In genomic region chr16:3143598-3144330, GRCh38 we compare ENCODE assay signal across 1 cellular context.
TF ChIP-seq lines count a peak whose summit lies in the region.

No MANE protein-coding gene starts in this region.

TF ChIP-seq in HepG2, 621 proteins besides CTCF, POLR2A, EP300 and RAD21 (continued from another document and continues in another):
- TF ChIP-seq ZNF407 (CRISPR knock-in tag; IDR thresholded peaks at IDR 0.05; ENCODE audit: not compliant biosample characterization) = peak; percentile 22
- TF ChIP-seq ZNF580 (CRISPR knock-in tag; IDR thresholded peaks at IDR 0.05; ENCODE audit: borderline replicate concordance, low read depth) = 0 out of 2 replicates have a peak, but pooled peaks have one; percentile 31
- TF ChIP-seq SOX6 (IDR thresholded peaks at IDR 0.05) = no peak
- peak; percentile 49 for TF ChIP-seq SOX6 (CRISPR knock-in tag; IDR thresholded peaks at IDR 0.05)
- TF ChIP-seq ZNF205 (CRISPR knock-in tag; IDR thresholded peaks at IDR 0.05) = no peak
- TF ChIP-seq THRA (CRISPR knock-in tag; IDR thresholded peaks at IDR 0.05; ENCODE audit: borderline replicate concordance) = 0 out of 2 replicates have a peak, but pooled peaks have one; percentile 19
- TF ChIP-seq HDAC1 (CRISPR knock-in tag; IDR thresholded peaks at IDR 0.05) = peak; percentile 54; the same call in 1 of the 2 replicates
- TF ChIP-seq TFDP2 (CRISPR knock-in tag; IDR thresholded peaks at IDR 0.05) = no peak
- TF ChIP-seq CREM (IDR thresholded peaks at IDR 0.05) = 0 out of 2 replicates have a peak, but pooled peaks have one; percentile 20
- TF ChIP-seq CREM (CRISPR knock-in tag; IDR thresholded peaks at IDR 0.05) = no peak
- no peak for TF ChIP-seq TCF12 (IDR thresholded peaks at IDR 0.05)
- no peak for TF ChIP-seq TCF12 (CRISPR knock-in tag; IDR thresholded peaks at IDR 0.05)
- TF ChIP-seq FOSL1 (CRISPR knock-in tag; IDR thresholded peaks at IDR 0.05; ENCODE audit: borderline replicate concordance) = no peak
- no peak for TF ChIP-seq ZNF562 (CRISPR knock-in tag; IDR thresholded peaks at IDR 0.05; ENCODE audit: borderline replicate concordance)
- TF ChIP-seq KAT8 (CRISPR knock-in tag; IDR thresholded peaks at IDR 0.05) = 0 out of 2 replicates have a peak, but pooled peaks have one; percentile 29
- no peak for TF ChIP-seq REXO4 (CRISPR knock-in tag; IDR thresholded peaks at IDR 0.05; ENCODE audit: borderline replicate concordance)
- no peak for TF ChIP-seq AFF4 (CRISPR knock-in tag; IDR thresholded peaks at IDR 0.05)
- peak in 1 of 2 experiments; percentile 68; a peak in 2 of 4 replicates for TF ChIP-seq HMGXB4 (CRISPR knock-in tag; IDR thresholded peaks at IDR 0.05; ENCODE audit: borderline replicate concordance in 1 of 2, low read depth in 1 of 2)
- TF ChIP-seq ZNF556 (CRISPR knock-in tag; IDR thresholded peaks at IDR 0.05; ENCODE audit: borderline replicate concordance) = 0 out of 2 replicates have a peak, but pooled peaks have one; percentile 22
- no peak for TF ChIP-seq CBX1 (IDR thresholded peaks at IDR 0.05; ENCODE audit: low read depth)
- no peak for TF ChIP-seq ZNF3 (CRISPR knock-in tag; IDR thresholded peaks at IDR 0.05)
- TF ChIP-seq CSRNP2 (CRISPR knock-in tag; conservative IDR thresholded peaks at IDR 0.05; ENCODE audit: low read depth) = no peak
- no peak for TF ChIP-seq TMF1 (CRISPR knock-in tag; IDR thresholded peaks at IDR 0.05; ENCODE audit: low read depth)
- TF ChIP-seq ZFAT (CRISPR knock-in tag; conservative IDR thresholded peaks at IDR 0.05) = no peak
- TF ChIP-seq PREB (CRISPR knock-in tag; IDR thresholded peaks at IDR 0.05) = no peak
- no peak for TF ChIP-seq RORA (CRISPR knock-in tag; IDR thresholded peaks at IDR 0.05)
- TF ChIP-seq RARA (CRISPR knock-in tag; IDR thresholded peaks at IDR 0.05) = 0 out of 2 replicates have a peak, but pooled peaks have one; percentile 14
- 0 out of 2 replicates have a peak, but pooled peaks have one; percentile 20 for TF ChIP-seq ZBED4 (CRISPR knock-in tag; IDR thresholded peaks at IDR 0.05; ENCODE audit: borderline replicate concordance)
- TF ChIP-seq HNRNPUL1 (IDR thresholded peaks at IDR 0.05; ENCODE audit: low read depth, low read length) = no peak
- no peak for TF ChIP-seq SNAI1 (CRISPR knock-in tag; IDR thresholded peaks at IDR 0.05; ENCODE audit: borderline replicate concordance)
- TF ChIP-seq ZNF557 (CRISPR knock-in tag; IDR thresholded peaks at IDR 0.05) = no peak
- no peak for TF ChIP-seq CENPX (CRISPR knock-in tag; IDR thresholded peaks at IDR 0.05)
- TF ChIP-seq ZNF263 (CRISPR knock-in tag; IDR thresholded peaks at IDR 0.05) = no peak
- no peak for TF ChIP-seq SSRP1 (CRISPR knock-in tag; IDR thresholded peaks at IDR 0.05)
